Comparison of ENCODE assay signal across 16 cellular contexts in the genomic region with DNA sequence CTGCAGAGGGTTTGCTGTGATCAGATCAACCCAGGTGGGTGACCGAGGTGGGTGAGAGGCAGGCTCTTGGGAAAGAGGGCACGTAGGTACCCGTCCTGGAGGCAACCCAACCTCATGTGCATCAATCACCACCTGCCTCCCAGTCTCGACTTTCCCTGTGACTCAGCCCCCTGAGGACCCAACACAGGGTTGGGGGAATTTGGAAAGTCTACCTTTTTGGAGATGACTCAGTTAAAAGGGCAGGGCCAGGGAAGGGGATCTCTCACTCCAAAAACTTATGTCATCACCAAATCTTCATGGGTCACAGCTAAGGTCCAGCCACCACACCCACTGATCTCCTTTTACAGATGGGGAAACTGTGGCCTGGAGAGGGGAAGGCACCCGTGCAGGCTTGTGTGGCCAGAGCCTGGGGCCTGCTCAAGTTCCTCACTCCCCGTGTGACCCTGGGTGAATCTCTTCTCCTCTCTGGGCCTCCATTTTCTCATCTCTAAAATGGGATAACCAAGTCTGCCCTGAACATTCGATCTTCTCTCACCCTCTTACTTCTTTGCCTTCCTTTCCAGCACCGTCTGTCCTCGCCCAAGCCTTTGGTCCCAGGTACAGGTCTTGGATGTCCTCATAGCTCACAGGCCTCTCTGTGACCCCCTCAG. TPM values are rescaled to one million over a fixed set of nuclear protein-coding genes. Genes with fewer than 3 reads are reported as not detected.
DNase-seq lines count a peak whose midpoint lies in the region; ATAC-seq and TF ChIP-seq lines count a peak whose summit lies in the region.
"Had no signal": no experiment of that assay in that cellular context is flagged by ENCODE, and none has a peak within 500 bp of the region (broad histone marks: within the 10 kb centered on the region; RNA-seq: fewer than 3 reads in every experiment).

No MANE protein-coding gene starts in this region.

- H3K27me3 ChIP-seq in breast epithelium, result no peaks in the 10 kb centered on the region

- CTCF ChIA-PET in MCF 10A (lab: Yijun Ruan, JAX) (no interaction called here), HEK293 (lab: Yijun Ruan, JAX) (no interaction called here), activated B cell treated with CpG ODN at 0.5 μM for 24 hours (lab: Charles Lee) (no interaction called here)

- DNase-seq in MCF 10A (ENCODE audit: unreplicated experiment), result peak; percentile 47
- DNase-seq in breast epithelium (ENCODE audit: low spot score in 2 of 2), result no peak
- no peak for DNase-seq in activated B cell treated with CpG ODN at 0.5 μM for 24 hours
- no peak for DNase-seq in amygdala (lab: John Stamatoyannopoulos, UW)
- DNase-seq: esophagus squamous epithelium, mucosa of descending colon, NCI-H510A, small intestine had no signal

- H3K36me3 Mint-ChIP-seq in MCF 10A (ENCODE audit: insufficient read depth, unreplicated experiment) (no peaks in the 10 kb centered on the region), activated B cell treated with CpG ODN at 0.5 μM for 24 hours (ENCODE audit: low read depth) (no peaks in the 10 kb centered on the region)
- H3K36me3 Mint-ChIP-seq in stimulated activated naive CD8-positive, alpha-beta T cell treated with anti-CD3 and anti-CD28 coated beads, Interleukin-15, Interleukin-2, amounts not matched to agents 100 ng/mL and 50 ng/mL, for 24 hours (ENCODE audit: low read depth), result no peaks in the 10 kb centered on the region

- POLR2A ChIA-PET in MCF 10A (lab: Yijun Ruan, JAX), result no interaction called here
- POLR2A ChIA-PET in HEK293 (lab: Yijun Ruan, JAX), result no interaction called here
- POLR2A ChIA-PET in activated B cell treated with CpG ODN at 0.5 μM for 24 hours (lab: Charles Lee), result interaction anchor here (0.9 kb wide), 1 partner anchor 12 kb away, joined by 3 read pairs; no protein-coding TSS in a partner anchor

- no peak for TF ChIP-seq CTCF in MCF 10A (IDR thresholded peaks at IDR 0.05; ENCODE audit: unreplicated experiment)
- no peak for TF ChIP-seq CTCF in breast epithelium (IDR thresholded peaks at IDR 0.05)
- TF ChIP-seq CTCF in HEK293 (tag by site-specific recombination; IDR thresholded peaks at IDR 0.05), result no peak
- no peak for TF ChIP-seq CTCF in activated B cell treated with CpG ODN at 0.5 μM for 24 hours (IDR thresholded peaks at IDR 0.05)

- H3K27me3 Mint-ChIP-seq in MCF 10A (ENCODE audit: insufficient read depth, unreplicated experiment), result peaks cover 15% of the 10 kb centered on the region
- H3K27me3 Mint-ChIP-seq in activated B cell treated with CpG ODN at 0.5 μM for 24 hours, result peaks cover 9% of the 10 kb centered on the region
- H3K27me3 Mint-ChIP-seq in stimulated activated naive CD8-positive, alpha-beta T cell treated with anti-CD3 and anti-CD28 coated beads, Interleukin-15, Interleukin-2, amounts not matched to agents 100 ng/mL and 50 ng/mL, for 24 hours, result peaks cover 14% of the 10 kb centered on the region

- H3K9me3 ChIP-seq in breast epithelium (no peaks in the 10 kb centered on the region), HEK293 (ENCODE audit: control insufficient read depth, insufficient read depth, low read depth, low read length) (no peaks in the 10 kb centered on the region)
- H3K9me3 ChIP-seq: esophagus squamous epithelium, mucosa of descending colon, thoracic aorta had no signal

- no TSS peak for BruUV-seq in MCF 10A (replicated peaks; lab: Mats Ljungman, UMichigan)

- ATAC-seq in activated B cell treated with CpG ODN at 0.5 μM for 24 hours (ENCODE audit: low read depth), result peak; percentile 51
- ATAC-seq in GM18519 (IDR thresholded peaks at IDR 0.05; ENCODE audit: low FRiP score, unreplicated experiment), result no peak
- no peak for ATAC-seq in GM21515 (IDR thresholded peaks at IDR 0.05; ENCODE audit: unreplicated experiment)
- ATAC-seq: mucosa of descending colon had no signal

- H3K27ac Mint-ChIP-seq in MCF 10A (ENCODE audit: low read depth, unreplicated experiment), result no peak overlapping the region
- peak overlapping the region; percentile 76 for H3K27ac Mint-ChIP-seq in activated B cell treated with CpG ODN at 0.5 μM for 24 hours
- peak overlapping the region; percentile 26 for H3K27ac Mint-ChIP-seq in stimulated activated naive CD8-positive, alpha-beta T cell treated with anti-CD3 and anti-CD28 coated beads, Interleukin-15, Interleukin-2, amounts not matched to agents 100 ng/mL and 50 ng/mL, for 24 hours
- H3K27ac Mint-ChIP-seq: dendritic cell treated with granulocyte-macrophage colony-stimulating factor and Interleukin-4, amounts not matched to agents 40 ng/mL and 50 ng/mL, for 4 days had no signal

- H3K4me3 Mint-ChIP-seq in MCF 10A (ENCODE audit: unreplicated experiment), result no peak overlapping the region
- H3K4me3 Mint-ChIP-seq in activated B cell treated with CpG ODN at 0.5 μM for 24 hours, result peak overlapping the region; percentile 26
- H3K4me3 Mint-ChIP-seq in stimulated activated naive CD8-positive, alpha-beta T cell treated with anti-CD3 and anti-CD28 coated beads, Interleukin-15, Interleukin-2, amounts not matched to agents 100 ng/mL and 50 ng/mL, for 24 hours, result no peak overlapping the region
- H3K4me3 Mint-ChIP-seq: dendritic cell treated with granulocyte-macrophage colony-stimulating factor and Interleukin-4, amounts not matched to agents 40 ng/mL and 50 ng/mL, for 4 days had no signal

- no peaks in the 10 kb centered on the region for H3K9me3 Mint-ChIP-seq in MCF 10A (ENCODE audit: unreplicated experiment)
- H3K9me3 Mint-ChIP-seq in activated B cell treated with CpG ODN at 0.5 μM for 24 hours, result no peaks in the 10 kb centered on the region
- no peaks in the 10 kb centered on the region for H3K9me3 Mint-ChIP-seq in stimulated activated naive CD8-positive, alpha-beta T cell treated with anti-CD3 and anti-CD28 coated beads, Interleukin-15, Interleukin-2, amounts not matched to agents 100 ng/mL and 50 ng/mL, for 24 hours
- H3K9me3 Mint-ChIP-seq: dendritic cell treated with granulocyte-macrophage colony-stimulating factor and Interleukin-4, amounts not matched to agents 40 ng/mL and 50 ng/mL, for 4 days had no signal

- peaks cover 4% of the 10 kb centered on the region for H3K4me1 Mint-ChIP-seq in MCF 10A (ENCODE audit: insufficient read depth, unreplicated experiment)
- peaks cover 43% of the 10 kb centered on the region for H3K4me1 Mint-ChIP-seq in activated B cell treated with CpG ODN at 0.5 μM for 24 hours
- peaks cover 30% of the 10 kb centered on the region for H3K4me1 Mint-ChIP-seq in stimulated activated naive CD8-positive, alpha-beta T cell treated with anti-CD3 and anti-CD28 coated beads, Interleukin-15, Interleukin-2, amounts not matched to agents 100 ng/mL and 50 ng/mL, for 24 hours (ENCODE audit: low read depth)

- H3K27ac ChIP-seq in breast epithelium, result no peak overlapping the region
- H3K27ac ChIP-seq in HEK293 (ENCODE audit: extremely low read depth, low read depth, low read length), result no peak overlapping the region
- H3K27ac ChIP-seq: esophagus squamous epithelium, KMS-11, thoracic aorta had no signal

- H3K4me1 ChIP-seq in breast epithelium, result no peaks in the 10 kb centered on the region
- no peaks in the 10 kb centered on the region for H3K4me1 ChIP-seq in HEK293 (ENCODE audit: control insufficient read depth, insufficient read depth, low read length)

- H3K4me3 ChIP-seq in breast epithelium (no peak overlapping the region), HEK293 (ENCODE audit: low read depth, low read length) (no peak overlapping the region)
- H3K4me3 ChIP-seq: esophagus squamous epithelium, mucosa of descending colon, thoracic aorta had no signal

- intact Hi-C loops in MCF 10A (cut with micrococcal nuclease) (no loop called here), breast epithelium (cut with DNase I; ENCODE audit: low total_unique reads) (no loop called here), activated B cell treated with CpG ODN at 0.5 μM for 24 hours (cut with micrococcal nuclease) (loop anchor here (1.0 to 2.0 kb wide), 2 partner anchors 12 to 35 kb away; partner anchors contain the start of gene WNT4)

- TF ChIP-seq POLR2A in breast epithelium (IDR thresholded peaks at IDR 0.05), result no peak

- H3K36me3 ChIP-seq in breast epithelium (no peaks in the 10 kb centered on the region), HEK293 (ENCODE audit: control insufficient read depth in 2 of 2, insufficient read depth in 1 of 2, low read length in 2 of 2) (no peaks in the 10 kb centered on the region)
- H3K36me3 ChIP-seq: esophagus squamous epithelium, thoracic aorta had no signal

TF ChIP-seq in HEK293, 187 proteins besides CTCF, POLR2A, EP300 and RAD21:
- TF ChIP-seq ZNF37A (tag by site-specific recombination; IDR thresholded peaks at IDR 0.05), result no peak
- 0 out of 2 replicates have a peak, but pooled peaks have one; percentile 20 for TF ChIP-seq ZNF629 (tag by site-specific recombination; IDR thresholded peaks at IDR 0.05)

RNA-seq across cellular contexts. Expression of gene WNT4, which starts 34.6 kb away (rescaled TPM):
- not detected in 2 replicates for total RNA-seq in MCF 10A (2022)
- total RNA-seq in breast epithelium, result 1 to 10 TPM in 2 of 3 donors, not detected in 1; 1.6 to 3.1 TPM
- total RNA-seq in activated B cell treated with CpG ODN at 0.5 μM for 24 hours, result 6.5 and 7.9 TPM in 2 replicates
- total RNA-seq: OCI-LY7, thoracic aorta had no signal
